23 cellular contexts compared by ENCODE assay signal in genomic region chr6:160093946-160094345, GRCh38. TPM values are rescaled to one million over a fixed set of nuclear protein-coding genes. Genes with fewer than 3 reads are reported as not detected.
"Had no signal": no experiment of that assay in that cellular context is flagged by ENCODE, and none has a peak within 500 bp of the region (broad histone marks: within the 10 kb centered on the region; RNA-seq: fewer than 3 reads in every experiment).

No MANE protein-coding gene starts in this region.

- H3K4me1 Mint-ChIP-seq: neural progenitor cell; stimulated activated naive B cell treated with anti-CD40 and anti-IgM and Interleukin-4, amounts not matched to agents 10 μg/mL and 1 μg/mL and 100 μg/mL, for 72 hours had no signal

- H3K27me3 Mint-ChIP-seq: progenitor cell of endocrine pancreas; stimulated activated naive B cell treated with anti-CD40 and anti-IgM and Interleukin-4, amounts not matched to agents 10 μg/mL and 1 μg/mL and 100 μg/mL, for 72 hours; stimulated activated naive CD8-positive, alpha-beta T cell treated with anti-CD3 and anti-CD28 coated beads, Interleukin-15, Interleukin-2, amounts not matched to agents 100 ng/mL and 50 ng/mL, for 24 hours had no signal

- H3K4me3 Mint-ChIP-seq: natural killer cell; nephron; neural progenitor cell; stimulated activated naive B cell treated with anti-CD40 and anti-IgM and Interleukin-4, amounts not matched to agents 10 μg/mL and 1 μg/mL and 100 μg/mL, for 72 hours; stimulated activated naive CD8-positive, alpha-beta T cell treated with anti-CD3 and anti-CD28 coated beads, Interleukin-15, Interleukin-2, amounts not matched to agents 100 ng/mL and 50 ng/mL, for 24 hours had no signal

- H3K9me3 Mint-ChIP-seq: natural killer cell; nephron; neural progenitor cell; stimulated activated naive B cell treated with anti-CD40 and anti-IgM and Interleukin-4, amounts not matched to agents 10 μg/mL and 1 μg/mL and 100 μg/mL, for 72 hours; stimulated activated naive CD8-positive, alpha-beta T cell treated with anti-CD3 and anti-CD28 coated beads, Interleukin-15, Interleukin-2, amounts not matched to agents 100 ng/mL and 50 ng/mL, for 24 hours had no signal

- DNase-seq: natural killer cell; occipital lobe; ovary; psoas muscle; right cardiac atrium; spleen; stimulated activated CD4-positive, alpha-beta T cell treated with anti-CD3 and anti-CD28 coated beads, Interleukin-12 subunit alpha, Interleukin-12 subunit beta, amount 100 ng/mL, for 4 hours; stimulated activated CD4-positive, alpha-beta T cell treated with anti-CD3 and anti-CD28 coated beads, Interleukin-1b, Interleukin-23, amount 100 ng/mL, for 48 hours; stimulated activated CD4-positive, alpha-beta T cell treated with anti-CD3 and anti-CD28 coated beads, Interleukin-4, amount 100 ng/mL, for 1 hour; stimulated activated CD4-positive, alpha-beta T cell treated with anti-CD3 and anti-CD28 coated beads, Interleukin-4, amount 100 ng/mL, for 4 hours; stimulated activated CD8-positive, alpha-beta memory T cell treated with anti-CD3 and anti-CD28 coated beads, Interleukin-4, amount 100 ng/mL, for 48 hours; stimulated activated naive B cell treated with anti-CD40 and anti-IgM and Interleukin-4, amounts not matched to agents 10 μg/mL and 1 μg/mL and 100 μg/mL, for 72 hours; stimulated activated naive CD4-positive, alpha-beta T cell treated with Interleukin-2 at 50 U/mL for 16 hours; stomach; thyroid gland; trophoblast cell; upper lobe of left lung had no signal

- H3K27ac Mint-ChIP-seq: natural killer cell; nephron; neural progenitor cell; progenitor cell of endocrine pancreas; stimulated activated naive B cell treated with anti-CD40 and anti-IgM and Interleukin-4, amounts not matched to agents 10 μg/mL and 1 μg/mL and 100 μg/mL, for 72 hours; stimulated activated naive CD8-positive, alpha-beta T cell treated with anti-CD3 and anti-CD28 coated beads, Interleukin-15, Interleukin-2, amounts not matched to agents 100 ng/mL and 50 ng/mL, for 24 hours had no signal

- ATAC-seq: natural killer cell; psoas muscle; right cardiac atrium; sciatic nerve; stimulated activated naive B cell treated with anti-CD40 and anti-IgM and Interleukin-4, amounts not matched to agents 10 μg/mL and 1 μg/mL and 100 μg/mL, for 72 hours had no signal

RNA-seq across cellular contexts. Expression of gene SLC22A1, which starts 27.7 kb away (rescaled TPM):
- total RNA-seq: temporal lobe had no signal
